16 cellular contexts compared by ENCODE assay signal in the genomic region with DNA sequence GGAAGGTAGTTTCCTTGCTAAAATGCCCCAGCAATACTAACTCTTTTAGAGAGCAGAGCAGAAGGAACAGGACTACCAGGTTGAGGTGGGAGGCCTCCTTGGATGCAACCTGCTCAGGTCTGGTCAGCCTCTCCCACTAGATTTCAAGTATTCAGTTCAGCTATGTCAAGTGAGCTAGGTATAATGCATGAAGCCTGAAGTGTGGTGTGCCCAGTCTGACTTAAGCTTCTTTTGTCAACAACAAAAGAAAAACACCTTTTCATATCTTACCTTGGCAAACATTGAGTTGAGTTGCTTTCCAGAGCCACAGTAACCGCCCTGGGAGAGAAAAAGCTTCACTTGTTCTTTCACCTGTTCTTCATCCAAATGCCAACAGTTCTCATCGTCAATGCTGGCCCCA. TPM values are rescaled to one million over a fixed set of nuclear protein-coding genes. Genes with fewer than 3 reads are reported as not detected.
DNase-seq lines count a peak whose midpoint lies in the region; ATAC-seq, FAIRE-seq and TF ChIP-seq lines count a peak whose summit lies in the region.
"Had no signal": no experiment of that assay in that cellular context is flagged by ENCODE, and none has a peak within 500 bp of the region (broad histone marks: within the 10 kb centered on the region; RNA-seq: fewer than 3 reads in every experiment).

No MANE protein-coding gene starts in this region.

- peak overlapping the region; percentile 4 for H3K27ac Mint-ChIP-seq in stimulated activated effector memory CD8-positive, alpha-beta T cell treated with anti-CD3 and anti-CD28 coated beads, Interleukin-12 subunit alpha, Interleukin-12 subunit beta, amount 100 ng/mL, for 72 hours
- H3K27ac Mint-ChIP-seq: CD8-positive, alpha-beta T cell; GM23338; H9 had no signal

- no peaks in the 10 kb centered on the region for H3K9me2 ChIP-seq in Karpas-422 (replicated peaks; ENCODE audit: insufficient read depth, low read length)

- no peaks in the 10 kb centered on the region for H4K20me1 ChIP-seq in Karpas-422 (ENCODE audit: insufficient read depth, low read depth, low read length)

- ATAC-seq in stimulated activated effector memory CD8-positive, alpha-beta T cell treated with anti-CD3 and anti-CD28 coated beads, Interleukin-12 subunit alpha, Interleukin-12 subunit beta, amount 100 ng/mL, for 72 hours: no peak
- ATAC-seq: CD8-positive, alpha-beta T cell; GM12878; GM23338; HCT116 had no signal

- no peak for TF ChIP-seq CTCF in GM10266 (IDR thresholded peaks at IDR 0.05; ENCODE audit: control insufficient read depth, insufficient read depth, low read depth, missing control alignments)
- TF ChIP-seq CTCF in ascending aorta (IDR thresholded peaks at IDR 0.05): no peak

- intact Hi-C loops in ascending aorta (cut with DNase I): no loop called here

- H3K36me3 ChIP-seq in Karpas-422 (ENCODE audit: insufficient read depth, low read length): no peaks in the 10 kb centered on the region
- peaks cover 3 to 10% of the 10 kb centered on the region in 2 donors for H3K36me3 ChIP-seq in ascending aorta

- no peaks in the 10 kb centered on the region for H3K79me2 ChIP-seq in Karpas-422 (ENCODE audit: low read length)

- TF ChIP-seq POLR2A in GM12891 (IDR thresholded peaks at IDR 0.05; ENCODE audit: low read depth, low read length): no peak

- H3K4me1 ChIP-seq in Karpas-422 (ENCODE audit: low read length): peaks cover 16% of the 10 kb centered on the region
- no peaks in the 10 kb centered on the region for H3K4me1 ChIP-seq in ascending aorta
- H3K4me1 ChIP-seq: Caco-2 had no signal

- H3K4me2 ChIP-seq in Karpas-422 (ENCODE audit: low read depth, low read length, poor library complexity, severe bottlenecking): no peak overlapping the region
- H3K4me2 ChIP-seq: GM23338 had no signal

- H3K9me3 ChIP-seq in Karpas-422 (ENCODE audit: low read length) (no peaks in the 10 kb centered on the region), ascending aorta (no peaks in the 10 kb centered on the region)
- H3K9me3 ChIP-seq: Caco-2 had no signal

- no peaks in the 10 kb centered on the region for H3K36me3 Mint-ChIP-seq in stimulated activated effector memory CD8-positive, alpha-beta T cell treated with anti-CD3 and anti-CD28 coated beads, Interleukin-12 subunit alpha, Interleukin-12 subunit beta, amount 100 ng/mL, for 72 hours

- FAIRE-seq in GM12891 (lab: Jason Lieb, UNC): peak; percentile 28
- FAIRE-seq: G401.6, GM12878, GM18507 had no signal

- H3K4me3 ChIP-seq in Karpas-422 (ENCODE audit: low read length) (no peak overlapping the region), ascending aorta (no peak overlapping the region)
- H3K4me3 ChIP-seq: GM12878, GM23338 had no signal

- no peaks in the 10 kb centered on the region for H3K9me3 Mint-ChIP-seq in stimulated activated effector memory CD8-positive, alpha-beta T cell treated with anti-CD3 and anti-CD28 coated beads, Interleukin-12 subunit alpha, Interleukin-12 subunit beta, amount 100 ng/mL, for 72 hours
- H3K9me3 Mint-ChIP-seq: CD8-positive, alpha-beta T cell; GM23338; H9 had no signal

- no peak overlapping the region for H2AFZ ChIP-seq in Karpas-422 (ENCODE audit: low read length)
- H2AFZ ChIP-seq: GM23338 had no signal

- no peak overlapping the region for H3K4me3 Mint-ChIP-seq in stimulated activated effector memory CD8-positive, alpha-beta T cell treated with anti-CD3 and anti-CD28 coated beads, Interleukin-12 subunit alpha, Interleukin-12 subunit beta, amount 100 ng/mL, for 72 hours
- H3K4me3 Mint-ChIP-seq: CD8-positive, alpha-beta T cell; GM23338; H9 had no signal

- H3K27me3 ChIP-seq in Karpas-422 (ENCODE audit: low read length) (no peaks in the 10 kb centered on the region), ascending aorta (no peaks in the 10 kb centered on the region)

- no peak for DNase-seq in GM12891 (ENCODE audit: insufficient read length, low spot score)
- peak; percentile 6 for DNase-seq in Karpas-422
- no peak for DNase-seq in stimulated activated effector memory CD8-positive, alpha-beta T cell treated with anti-CD3 and anti-CD28 coated beads, Interleukin-12 subunit alpha, Interleukin-12 subunit beta, amount 100 ng/mL, for 72 hours (ENCODE audit: low spot score in 2 of 2)
- DNase-seq in GM10266 (ENCODE audit: extremely low spot score): no peak
- DNase-seq in ascending aorta (ENCODE audit: low spot score in 2 of 2): no peak
- no peak for DNase-seq in DMS 273 treated with DMSO at 0.1 percent for 48 hours (lab: John Stamatoyannopoulos, UW)
- DNase-seq: C1 segment of cervical spinal cord; Caco-2; CD8-positive, alpha-beta T cell; DND-41; H9 had no signal

- H3K9ac ChIP-seq in Karpas-422 (ENCODE audit: low read length): no peak overlapping the region

- H3K4me1 Mint-ChIP-seq in stimulated activated effector memory CD8-positive, alpha-beta T cell treated with anti-CD3 and anti-CD28 coated beads, Interleukin-12 subunit alpha, Interleukin-12 subunit beta, amount 100 ng/mL, for 72 hours: no peaks in the 10 kb centered on the region

- no peak overlapping the region for H3K27ac ChIP-seq in Karpas-422 (ENCODE audit: low read length)
- no peak overlapping the region for H3K27ac ChIP-seq in ascending aorta

TF ChIP-seq in GM12891, 5 proteins besides CTCF, POLR2A, EP300 and RAD21:
- TF ChIP-seq PAX5 (IDR thresholded peaks at IDR 0.05; ENCODE audit: insufficient read depth, low read length, severe bottlenecking) (no peak), TAF1 (IDR thresholded peaks at IDR 0.05; ENCODE audit: low read depth, low read length) (no peak), SPI1 (IDR thresholded peaks at IDR 0.05; ENCODE audit: low read depth, low read length) (no peak), POLR2AphosphoS5 (IDR thresholded peaks at IDR 0.05; ENCODE audit: low read depth, low read length) (no peak)

RNA-seq across cellular contexts. Expression of a gene that starts 47.8 kb away (rescaled TPM):
- polyA plus RNA-seq in GM12891 (2012; ENCODE audit: low read depth, missing spikeins): 79.5 TPM
- 99.1 and 127 TPM in 2 replicates for total RNA-seq in Karpas-422 (2014; rRNA removed; shearing (Covaris generic); ENCODE audit: low replicate concordance)
- 150 TPM for total RNA-seq in ascending aorta

RNA-seq across cellular contexts. Expression of a gene that starts 48.7 kb away (rescaled TPM):
- 21.8 TPM for polyA plus RNA-seq in GM12891 (2012; ENCODE audit: low read depth, missing spikeins)
- total RNA-seq in Karpas-422 (2014; rRNA removed; shearing (Covaris generic); ENCODE audit: low replicate concordance): 6.9 and 8.8 TPM in 2 replicates
- total RNA-seq in ascending aorta: 32.1 TPM
